Comparison of ENCODE assay signal across 9 cellular contexts in genomic region chr6:11202513-11203305, GRCh38. TPM values are rescaled to one million over a fixed set of nuclear protein-coding genes. Genes with fewer than 3 reads are reported as not detected.
DNase-seq lines count a peak whose midpoint lies in the region; ATAC-seq lines count a peak whose summit lies in the region.
"Had no signal": no experiment of that assay in that cellular context is flagged by ENCODE, and none has a peak within 500 bp of the region (broad histone marks: within the 10 kb centered on the region; RNA-seq: fewer than 3 reads in every experiment).

No MANE protein-coding gene starts in this region.

- no peaks in the 10 kb centered on the region for H3K27me3 Mint-ChIP-seq in activated CD4-positive, alpha-beta memory T cell treated with anti-CD3 and anti-CD28 coated beads, Interleukin-2, amount 10 ng/mL, durations not matched to agents 7 days and 5 days

- H3K36me3 Mint-ChIP-seq in activated CD4-positive, alpha-beta memory T cell treated with anti-CD3 and anti-CD28 coated beads, Interleukin-2, amount 10 ng/mL, durations not matched to agents 7 days and 5 days (ENCODE audit: low read depth): peaks cover 81% of the 10 kb centered on the region

- no peaks in the 10 kb centered on the region for H3K9me3 Mint-ChIP-seq in activated CD4-positive, alpha-beta memory T cell treated with anti-CD3 and anti-CD28 coated beads, Interleukin-2, amount 10 ng/mL, durations not matched to agents 7 days and 5 days
- H3K9me3 Mint-ChIP-seq: dendritic cell treated with granulocyte-macrophage colony-stimulating factor and Interleukin-4, amounts not matched to agents 40 ng/mL and 50 ng/mL, for 4 days had no signal

- ATAC-seq in sciatic nerve (peak; percentile 70), GM19397 (IDR thresholded peaks at IDR 0.05; ENCODE audit: unreplicated experiment) (no peak)

- H3K4me3 Mint-ChIP-seq in activated CD4-positive, alpha-beta memory T cell treated with anti-CD3 and anti-CD28 coated beads, Interleukin-2, amount 10 ng/mL, durations not matched to agents 7 days and 5 days: no peak overlapping the region
- H3K4me3 Mint-ChIP-seq: dendritic cell treated with granulocyte-macrophage colony-stimulating factor and Interleukin-4, amounts not matched to agents 40 ng/mL and 50 ng/mL, for 4 days had no signal

- peak overlapping the region; percentile 88 for H3K27ac Mint-ChIP-seq in activated CD4-positive, alpha-beta memory T cell treated with anti-CD3 and anti-CD28 coated beads, Interleukin-2, amount 10 ng/mL, durations not matched to agents 7 days and 5 days
- H3K27ac Mint-ChIP-seq: dendritic cell treated with granulocyte-macrophage colony-stimulating factor and Interleukin-4, amounts not matched to agents 40 ng/mL and 50 ng/mL, for 4 days had no signal

- peaks cover 75% of the 10 kb centered on the region for H3K4me1 Mint-ChIP-seq in activated CD4-positive, alpha-beta memory T cell treated with anti-CD3 and anti-CD28 coated beads, Interleukin-2, amount 10 ng/mL, durations not matched to agents 7 days and 5 days

- POLR2A ChIA-PET in activated CD4-positive, alpha-beta memory T cell treated with anti-CD3 and anti-CD28 coated beads, Interleukin-2, amount 10 ng/mL, durations not matched to agents 7 days and 5 days (lab: Charles Lee): interaction anchor here (0.7 to 4.3 kb wide), 10 partner anchors 15 to 210 kb away, joined by 3 to 47 read pairs (median 5); partner anchors contain the start of gene NEDD9

- intact Hi-C loops in sciatic nerve (cut with DNase I): no loop called here

- CTCF ChIA-PET in activated CD4-positive, alpha-beta memory T cell treated with anti-CD3 and anti-CD28 coated beads, Interleukin-2, amount 10 ng/mL, durations not matched to agents 7 days and 5 days (lab: Charles Lee): interaction anchor here (0.8 to 2.3 kb wide), 10 partner anchors 14 to 294 kb away, joined by 3 to 15 read pairs (median 4); partner anchors contain the start of gene NEDD9

- DNase-seq in HuH-7 (ENCODE audit: low spot score) (peak; percentile 53), hippocampal formation (lab: John Stamatoyannopoulos, UW) (peak; percentile 47 to 82), sciatic nerve (ENCODE audit: low spot score) (no peak), NCI-H1694 (lab: John Stamatoyannopoulos, UW) (no peak), NCI-H2196 (lab: John Stamatoyannopoulos, UW; ENCODE audit: unreplicated experiment) (no peak)
- peak; percentile 62 for DNase-seq in activated CD4-positive, alpha-beta memory T cell treated with anti-CD3 and anti-CD28 coated beads, Interleukin-2, amount 10 ng/mL, durations not matched to agents 7 days and 5 days
- DNase-seq: SW 1271 had no signal

RNA-seq across cellular contexts. Expression of gene NEDD9, which starts 29.8 kb away (rescaled TPM):
- 10 to 100 TPM; 60.1 to 64.8 TPM for total RNA-seq in activated CD4-positive, alpha-beta memory T cell treated with anti-CD3 and anti-CD28 coated beads, Interleukin-2, amount 10 ng/mL, durations not matched to agents 7 days and 5 days
- 55.4 TPM for total RNA-seq in sciatic nerve

Comparison
In these comparisons a context has a peak if more than half of its experiments do, and no peak if none do; other contexts are left out.
1. DNase-seq: peak in HuH-7 (single experiment), activated CD4-positive, alpha-beta memory T cell treated with anti-CD3 and anti-CD28 coated beads, Interleukin-2, amount 10 ng/mL, durations not matched to agents 7 days and 5 days (single experiment) and hippocampal formation (2 of 2); none in sciatic nerve (single experiment), NCI-H1694 (single experiment) and NCI-H2196 (single experiment).